In the genomic region with DNA sequence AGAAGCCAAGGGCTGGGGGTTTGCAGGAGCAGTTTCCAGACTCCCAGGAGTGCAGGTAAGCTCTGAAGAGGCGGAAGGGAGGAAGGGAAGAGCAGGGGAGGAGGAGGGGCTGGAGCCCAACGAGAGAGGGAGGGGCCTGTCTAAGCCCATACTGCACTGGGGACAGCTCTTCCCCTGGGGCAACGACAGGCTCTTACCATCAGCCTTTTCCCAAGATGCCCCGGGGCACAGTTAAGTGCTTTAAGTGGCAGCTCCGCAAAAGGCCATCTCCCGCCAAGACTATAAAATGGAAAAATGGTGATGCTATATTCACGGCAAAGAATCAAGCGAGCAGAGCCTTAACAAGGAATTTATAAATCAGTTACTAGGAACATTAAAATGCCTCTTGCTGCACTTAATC, we compare ENCODE assay signal across 20 cellular contexts.
DNase-seq lines count a peak whose midpoint lies in the region; ATAC-seq, FAIRE-seq and TF ChIP-seq lines count a peak whose summit lies in the region.
"Had no signal": no experiment of that assay in that cellular context is flagged by ENCODE, and none has a peak within 500 bp of the region (broad histone marks: within the 10 kb centered on the region; RNA-seq: fewer than 3 reads in every experiment).

No MANE protein-coding gene starts in this region.

- no peaks in the 10 kb centered on the region for H3K79me2 ChIP-seq in neural cell (replicated peaks; ENCODE audit: insufficient read depth, low read length)

- peaks cover 5% of the 10 kb centered on the region for H3K9me3 Mint-ChIP-seq in mesothelial cell of epicardium
- H3K9me3 Mint-ChIP-seq: stimulated activated memory B cell treated with anti-CD40 and anti-IgM and Interleukin-4, amounts not matched to agents 10 μg/mL and 1 μg/mL and 100 μg/mL, for 72 hours had no signal

- H3K4me1 Mint-ChIP-seq in mesothelial cell of epicardium = peaks cover 17% of the 10 kb centered on the region
- H3K4me1 Mint-ChIP-seq: B cell; stimulated activated memory B cell treated with anti-CD40 and anti-IgM and Interleukin-4, amounts not matched to agents 10 μg/mL and 1 μg/mL and 100 μg/mL, for 72 hours had no signal

- H3K27me3 ChIP-seq in WERI-Rb-1 (ENCODE audit: insufficient read depth, low read depth, severe bottlenecking) (no peaks in the 10 kb centered on the region), neural cell (ENCODE audit: insufficient read depth, low read depth, low read length) (no peaks in the 10 kb centered on the region)
- H3K27me3 ChIP-seq: body of pancreas had no signal

- no peaks in the 10 kb centered on the region for H3K9me2 ChIP-seq in neural cell (ENCODE audit: insufficient read depth, low read length)

- intact Hi-C loops in mucosa of descending colon (cut with DNase I, micrococcal nuclease) = no loop called here

- no peak overlapping the region for H3K4me2 ChIP-seq in neural cell (ENCODE audit: low read length)

- H3K9me3 ChIP-seq in WERI-Rb-1 (ENCODE audit: severe bottlenecking) (peaks cover 5% of the 10 kb centered on the region), neural cell (ENCODE audit: low read length) (no peaks in the 10 kb centered on the region), mucosa of descending colon (no peaks in the 10 kb centered on the region)
- H3K9me3 ChIP-seq: body of pancreas had no signal

- H3K27ac ChIP-seq in WERI-Rb-1 (no peak overlapping the region), neural cell (ENCODE audit: low read length) (peak overlapping the region; percentile 76)
- H3K27ac ChIP-seq: 22Rv1, body of pancreas had no signal

- H3K4me3 ChIP-seq in WERI-Rb-1 (ENCODE audit: low read depth, low read length) = no peak overlapping the region
- H3K4me3 ChIP-seq in neural cell (ENCODE audit: low read length) = peak overlapping the region; percentile 28
- no peak overlapping the region for H3K4me3 ChIP-seq in mucosa of descending colon
- H3K4me3 ChIP-seq: body of pancreas had no signal

- H2AFZ ChIP-seq in neural cell (ENCODE audit: low read depth, low read length) = peak overlapping the region; percentile 10

- no peak for ATAC-seq in mucosa of descending colon
- ATAC-seq: activated T-cell treated with anti-CD3 and anti-CD28 coated beads, Interleukin-2, amount 50 U/mL, for 72 hours; body of pancreas; left cardiac atrium; stimulated activated memory B cell treated with anti-CD40 and anti-IgM and Interleukin-4, amounts not matched to agents 10 μg/mL and 1 μg/mL and 100 μg/mL, for 72 hours had no signal

- TF ChIP-seq CTCF in WERI-Rb-1 (IDR thresholded peaks at IDR 0.05; ENCODE audit: low read depth, low read length) = no peak
- no peak for TF ChIP-seq CTCF in neural cell (IDR thresholded peaks at IDR 0.05; ENCODE audit: poor library complexity, severe bottlenecking)
- no peak for TF ChIP-seq CTCF in mesothelial cell of epicardium (IDR thresholded peaks at IDR 0.05; ENCODE audit: unreplicated experiment)
- no peak for TF ChIP-seq CTCF in mucosa of descending colon (IDR thresholded peaks at IDR 0.05)

- no peaks in the 10 kb centered on the region for H3K36me3 Mint-ChIP-seq in mesothelial cell of epicardium
- H3K36me3 Mint-ChIP-seq: activated naive CD8-positive, alpha-beta T cell; stimulated activated memory B cell treated with anti-CD40 and anti-IgM and Interleukin-4, amounts not matched to agents 10 μg/mL and 1 μg/mL and 100 μg/mL, for 72 hours had no signal

- H3K36me3 ChIP-seq in WERI-Rb-1 = no peaks in the 10 kb centered on the region
- H3K36me3 ChIP-seq in neural cell (ENCODE audit: insufficient read depth, low read length) = no peaks in the 10 kb centered on the region
- H3K36me3 ChIP-seq in mucosa of descending colon (ENCODE audit: low read depth) = no peaks in the 10 kb centered on the region

- TF ChIP-seq EP300 in neural cell (conservative IDR thresholded peaks at IDR 0.05; ENCODE audit: poor library complexity, severe bottlenecking) = peak; percentile 62

- H3K4me1 ChIP-seq in mucosa of descending colon (ENCODE audit: low read depth) = no peaks in the 10 kb centered on the region
- H3K4me1 ChIP-seq: body of pancreas had no signal

- H3K4me3 Mint-ChIP-seq in mesothelial cell of epicardium = no peak overlapping the region
- H3K4me3 Mint-ChIP-seq: activated naive CD8-positive, alpha-beta T cell; activated T-cell treated with anti-CD3 and anti-CD28 coated beads, Interleukin-2, amount 50 U/mL, for 72 hours; B cell; stimulated activated memory B cell treated with anti-CD40 and anti-IgM and Interleukin-4, amounts not matched to agents 10 μg/mL and 1 μg/mL and 100 μg/mL, for 72 hours had no signal

- peak overlapping the region; percentile 34 for H3K9ac ChIP-seq in neural cell (ENCODE audit: low read length)

- TF ChIP-seq RAD21 in neural cell (conservative IDR thresholded peaks at IDR 0.05) = no peak

- DNase-seq in NCI-H1105 treated with DMSO at 0.1 percent for 48 hours (lab: John Stamatoyannopoulos, UW) = peak; percentile 13
- no peak for DNase-seq in NCI-H1105 (lab: John Stamatoyannopoulos, UW)
- DNase-seq in NCI-H1436 (lab: John Stamatoyannopoulos, UW) = peak; percentile 94
- DNase-seq in WERI-Rb-1 = peak; percentile 51
- no peak for DNase-seq in mesothelial cell of epicardium (ENCODE audit: low spot score in 2 of 2, unreplicated experiment in 2 of 2)
- DNase-seq in RCC 7860 (ENCODE audit: low spot score) = no peak
- no peak for DNase-seq in mucosa of descending colon
- DNase-seq: activated CD8-positive, alpha-beta memory T cell treated with anti-CD3 and anti-CD28 coated beads for 24 hours; activated T-cell treated with anti-CD3 and anti-CD28 coated beads, Interleukin-2, amount 50 U/mL, for 72 hours; body of pancreas; Calu3; hypothalamus; KG1; left cardiac atrium; T-helper 2 cell had no signal

- no peaks in the 10 kb centered on the region for H3F3A ChIP-seq in neural cell (ENCODE audit: insufficient read depth, low read length, poor library complexity, severe bottlenecking)

- peaks cover 17% of the 10 kb centered on the region for H3K27me3 Mint-ChIP-seq in mesothelial cell of epicardium (ENCODE audit: low read depth)

- H4K20me1 ChIP-seq in neural cell (ENCODE audit: insufficient read depth) = no peaks in the 10 kb centered on the region

- FAIRE-seq in RCC 7860 (lab: Jason Lieb, UNC) = no peak

- H3K27ac Mint-ChIP-seq in mesothelial cell of epicardium = no peak overlapping the region
- H3K27ac Mint-ChIP-seq: activated naive CD8-positive, alpha-beta T cell; activated T-cell treated with anti-CD3 and anti-CD28 coated beads, Interleukin-2, amount 50 U/mL, for 72 hours; B cell; stimulated activated memory B cell treated with anti-CD40 and anti-IgM and Interleukin-4, amounts not matched to agents 10 μg/mL and 1 μg/mL and 100 μg/mL, for 72 hours had no signal

TF ChIP-seq in neural cell, 6 proteins besides CTCF, POLR2A, EP300 and RAD21:
- no peak for TF ChIP-seq SMC3 (conservative IDR thresholded peaks at IDR 0.05; ENCODE audit: poor library complexity)
- peak; percentile 37 for TF ChIP-seq POLR2AphosphoS5 (IDR thresholded peaks at IDR 0.05)
- peak; percentile 20 for TF ChIP-seq TAF1 (IDR thresholded peaks at IDR 0.05; ENCODE audit: low read depth)
- TF ChIP-seq, protein P1, sequence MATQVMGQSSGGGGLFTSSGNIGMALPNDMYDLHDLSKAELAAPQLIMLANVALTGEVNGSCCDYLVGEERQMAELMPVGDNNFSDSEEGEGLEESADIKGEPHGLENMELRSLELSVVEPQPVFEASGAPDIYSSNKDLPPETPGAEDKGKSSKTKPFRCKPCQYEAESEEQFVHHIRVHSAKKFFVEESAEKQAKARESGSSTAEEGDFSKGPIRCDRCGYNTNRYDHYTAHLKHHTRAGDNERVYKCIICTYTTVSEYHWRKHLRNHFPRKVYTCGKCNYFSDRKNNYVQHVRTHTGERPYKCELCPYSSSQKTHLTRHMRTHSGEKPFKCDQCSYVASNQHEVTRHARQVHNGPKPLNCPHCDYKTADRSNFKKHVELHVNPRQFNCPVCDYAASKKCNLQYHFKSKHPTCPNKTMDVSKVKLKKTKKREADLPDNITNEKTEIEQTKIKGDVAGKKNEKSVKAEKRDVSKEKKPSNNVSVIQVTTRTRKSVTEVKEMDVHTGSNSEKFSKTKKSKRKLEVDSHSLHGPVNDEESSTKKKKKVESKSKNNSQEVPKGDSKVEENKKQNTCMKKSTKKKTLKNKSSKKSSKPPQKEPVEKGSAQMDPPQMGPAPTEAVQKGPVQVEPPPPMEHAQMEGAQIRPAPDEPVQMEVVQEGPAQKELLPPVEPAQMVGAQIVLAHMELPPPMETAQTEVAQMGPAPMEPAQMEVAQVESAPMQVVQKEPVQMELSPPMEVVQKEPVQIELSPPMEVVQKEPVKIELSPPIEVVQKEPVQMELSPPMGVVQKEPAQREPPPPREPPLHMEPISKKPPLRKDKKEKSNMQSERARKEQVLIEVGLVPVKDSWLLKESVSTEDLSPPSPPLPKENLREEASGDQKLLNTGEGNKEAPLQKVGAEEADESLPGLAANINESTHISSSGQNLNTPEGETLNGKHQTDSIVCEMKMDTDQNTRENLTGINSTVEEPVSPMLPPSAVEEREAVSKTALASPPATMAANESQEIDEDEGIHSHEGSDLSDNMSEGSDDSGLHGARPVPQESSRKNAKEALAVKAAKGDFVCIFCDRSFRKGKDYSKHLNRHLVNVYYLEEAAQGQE (IDR thresholded peaks at IDR 0.05; ENCODE audit: borderline replicate concordance) = peak; percentile 60
- TF ChIP-seq MXI1 (conservative IDR thresholded peaks at IDR 0.05; ENCODE audit: poor library complexity, severe bottlenecking) = no peak
- no peak for TF ChIP-seq EZH2 (IDR thresholded peaks at IDR 0.05; ENCODE audit: borderline replicate concordance, insufficient read depth, low read length, poor library complexity, severe bottlenecking)
TF ChIP-seq in neural cell: peak in this region for 3.

Comparison
In these comparisons a context has a peak if more than half of its experiments do, and no peak if none do; other contexts are left out.
1. DNase-seq: peak in NCI-H1105 treated with DMSO at 0.1 percent for 48 hours (single experiment), NCI-H1436 (single experiment) and WERI-Rb-1 (single experiment); none in NCI-H1105 (single experiment), mesothelial cell of epicardium (0 of 2), RCC 7860 (single experiment) and mucosa of descending colon (0 of 3).